ENCODE assay signal across 12 cellular contexts in the genomic region with DNA sequence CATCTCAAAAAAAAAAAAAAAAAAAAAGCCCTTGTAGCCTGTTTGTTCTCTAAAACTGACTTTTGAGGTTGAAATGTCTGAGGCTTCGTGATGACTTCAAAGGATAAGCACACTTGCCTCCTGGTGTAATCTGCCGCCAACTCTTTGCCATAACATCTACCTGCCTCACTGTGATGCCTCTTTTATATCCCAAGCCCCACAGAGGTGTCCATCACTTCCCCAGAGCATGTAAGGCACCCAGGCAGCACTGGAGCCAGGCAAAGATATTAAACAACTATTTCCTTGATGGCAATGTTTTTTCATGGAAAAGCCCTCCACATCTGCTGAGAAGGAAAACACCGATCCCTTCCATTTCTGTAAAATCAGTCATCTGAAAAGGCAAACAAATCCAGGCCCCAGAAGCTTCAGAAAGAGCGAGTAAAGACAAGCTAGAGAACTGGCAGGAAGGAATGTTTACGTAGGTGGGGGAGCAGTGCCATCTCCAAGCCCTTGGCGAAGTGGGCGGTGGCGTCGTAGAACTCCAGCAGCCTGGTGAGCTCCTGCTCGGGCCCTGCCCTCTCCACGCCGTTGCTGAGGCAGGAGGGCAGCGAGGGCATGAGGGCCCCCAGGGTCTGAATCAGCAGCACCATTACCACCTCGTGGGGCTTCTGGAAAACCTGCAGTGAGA. TPM values are rescaled to one million over a fixed set of nuclear protein-coding genes. Genes with fewer than 3 reads are reported as not detected.
A peak's percentile ranks its signal among the peaks of the same experiment; 100 is the strongest.
DNase-seq lines count a peak whose midpoint lies in the region; FAIRE-seq and TF ChIP-seq lines count a peak whose summit lies in the region.
"Had no signal": no experiment of that assay in that cellular context is flagged by ENCODE, and none has a peak within 500 bp of the region (broad histone marks: within the 10 kb centered on the region; RNA-seq: fewer than 3 reads in every experiment).

No MANE protein-coding gene starts in this region.

- FAIRE-seq in endothelial cell of umbilical vein (lab: Jason Lieb, UNC) (no peak), frontal cortex (lab: Jason Lieb, UNC) (no peak)
- FAIRE-seq: G401.6 had no signal

- no peak overlapping the region for H2AFZ ChIP-seq in endothelial cell of umbilical vein (ENCODE audit: low read depth, low read length)

- CTCF ChIA-PET in endothelial cell of umbilical vein (lab: Charles Lee) = interaction anchor here (0.5 to 4.8 kb wide), 11 partner anchors 9 to 524 kb away, joined by 3 to 73 read pairs (median 4); no protein-coding TSS in a partner anchor

- H3K27ac ChIP-seq in endothelial cell of umbilical vein (ENCODE audit: insufficient read depth, low read depth, low read length) (peak overlapping the region; percentile 96), prostate gland (peak overlapping the region; percentile 94)

- no peaks in the 10 kb centered on the region for H3K27me3 ChIP-seq in endothelial cell of umbilical vein (ENCODE audit: control insufficient read depth in 2 of 2, insufficient read depth in 2 of 2, low read length in 2 of 2)
- no peaks in the 10 kb centered on the region for H3K27me3 ChIP-seq in prostate gland (replicated peaks; ENCODE audit: insufficient read depth)
- no peaks in the 10 kb centered on the region for H3K27me3 ChIP-seq in HAP-1 (ENCODE audit: low read depth)

- TF ChIP-seq CTCF in endothelial cell of umbilical vein (IDR thresholded peaks at IDR 0.05; ENCODE audit: extremely low read depth in 1 of 2, insufficient read depth in 1 of 2, low read depth in 1 of 2, low read length in 2 of 2) = no peak
- no peak for TF ChIP-seq CTCF in prostate gland (IDR thresholded peaks at IDR 0.05)

- H3K4me1 ChIP-seq in endothelial cell of umbilical vein (ENCODE audit: control insufficient read depth, extremely low read depth, insufficient read depth, low read length) = peaks cover 24% of the 10 kb centered on the region
- H3K4me1 ChIP-seq in prostate gland (replicated peaks) = peaks cover 12% of the 10 kb centered on the region
- H3K4me1 ChIP-seq in HAP-1 = peaks cover 14% of the 10 kb centered on the region

- peaks cover 2% of the 10 kb centered on the region for H3K4me1 Mint-ChIP-seq in activated naive CD8-positive, alpha-beta T cell treated with anti-CD3 and anti-CD28 coated beads for 36 hours
- H3K4me1 Mint-ChIP-seq: activated B cell treated with CpG ODN at 0.5 μM for 24 hours had no signal

- H3K4me3 Mint-ChIP-seq in activated naive CD8-positive, alpha-beta T cell treated with anti-CD3 and anti-CD28 coated beads for 36 hours = no peak overlapping the region
- H3K4me3 Mint-ChIP-seq: activated B cell treated with CpG ODN at 0.5 μM for 24 hours; stimulated activated naive CD8-positive, alpha-beta T cell treated with anti-CD3 and anti-CD28 coated beads, Interleukin-15, Interleukin-2, amounts not matched to agents 100 ng/mL and 50 ng/mL, for 24 hours had no signal

- POLR2A ChIA-PET in endothelial cell of umbilical vein (lab: Charles Lee) = interaction anchor here (0.7 to 0.9 kb wide), 2 partner anchors 11 to 332 kb away, joined by 3 to 6 read pairs; no protein-coding TSS in a partner anchor

- dilution Hi-C loops in endothelial cell of umbilical vein (cut with MboI; ENCODE audit: extremely low pct_ligation_motif_present, low sequenced_read_pairs) = no loop called here

- no peak overlapping the region for H3K4me2 ChIP-seq in endothelial cell of umbilical vein (ENCODE audit: insufficient read depth, low read length)

- in situ Hi-C loops in HAP-1 (cut with MboI; ENCODE audit: low sequenced_read_pairs) = no loop called here

- no peaks in the 10 kb centered on the region for H3K36me3 ChIP-seq in endothelial cell of umbilical vein (ENCODE audit: control insufficient read depth in 2 of 2, extremely low read depth in 1 of 2, insufficient read depth in 2 of 2, low read length in 2 of 2)
- H3K36me3 ChIP-seq in prostate gland = no peaks in the 10 kb centered on the region
- H3K36me3 ChIP-seq in HAP-1 (replicated peaks) = no peaks in the 10 kb centered on the region

- intact Hi-C loops in endothelial cell of umbilical vein (cut with micrococcal nuclease) (no loop called here), prostate gland (cut with DNase I) (no loop called here)

- H3K27me3 Mint-ChIP-seq in activated naive CD8-positive, alpha-beta T cell treated with anti-CD3 and anti-CD28 coated beads for 36 hours = no peaks in the 10 kb centered on the region
- H3K27me3 Mint-ChIP-seq: activated B cell treated with CpG ODN at 0.5 μM for 24 hours; stimulated activated naive CD8-positive, alpha-beta T cell treated with anti-CD3 and anti-CD28 coated beads, Interleukin-15, Interleukin-2, amounts not matched to agents 100 ng/mL and 50 ng/mL, for 24 hours had no signal

- no TSS peak for BruUV-seq in endothelial cell of umbilical vein (replicated peaks; lab: Mats Ljungman, UMichigan)

- no peaks in the 10 kb centered on the region for H3K9me1 ChIP-seq in endothelial cell of umbilical vein (replicated peaks; ENCODE audit: control insufficient read depth, extremely low read depth, insufficient read depth, low read length)

- H3K9me3 ChIP-seq in endothelial cell of umbilical vein (replicated peaks; ENCODE audit: control insufficient read depth, insufficient read depth, low read length) (no peaks in the 10 kb centered on the region), prostate gland (no peaks in the 10 kb centered on the region), HAP-1 (no peaks in the 10 kb centered on the region)

- H3K9me3 Mint-ChIP-seq in activated naive CD8-positive, alpha-beta T cell treated with anti-CD3 and anti-CD28 coated beads for 36 hours = no peaks in the 10 kb centered on the region
- H3K9me3 Mint-ChIP-seq: activated B cell treated with CpG ODN at 0.5 μM for 24 hours; stimulated activated naive CD8-positive, alpha-beta T cell treated with anti-CD3 and anti-CD28 coated beads, Interleukin-15, Interleukin-2, amounts not matched to agents 100 ng/mL and 50 ng/mL, for 24 hours had no signal

- DNase-seq in DMS79 treated with DMSO at 0.1 percent for 48 hours (lab: John Stamatoyannopoulos, UW) (peak; percentile 86), NCI-H345 (lab: John Stamatoyannopoulos, UW) (peak; percentile 40), endothelial cell of umbilical vein (ENCODE audit: low read depth, low spot score) (peak; percentile 31), prostate gland (ENCODE audit: low spot score) (peak; percentile 95), HAP-1 (ENCODE audit: low spot score in 2 of 2) (no peak), frontal cortex (ENCODE audit: low spot score in 2 of 2) (no peak), DMS114 treated with DMSO at 0.1 percent for 48 hours (lab: John Stamatoyannopoulos, UW; ENCODE audit: unreplicated experiment) (no peak)
- no peak for DNase-seq in activated naive CD8-positive, alpha-beta T cell treated with anti-CD3 and anti-CD28 coated beads for 36 hours
- DNase-seq: activated B cell treated with CpG ODN at 0.5 μM for 24 hours, NCI-H2107 had no signal

- peaks cover 17% of the 10 kb centered on the region for H3K36me3 Mint-ChIP-seq in activated naive CD8-positive, alpha-beta T cell treated with anti-CD3 and anti-CD28 coated beads for 36 hours

- no peaks in the 10 kb centered on the region for H4K20me1 ChIP-seq in endothelial cell of umbilical vein (replicated peaks; ENCODE audit: control insufficient read depth, extremely low read depth, insufficient read depth, low read length)

- H3K9ac ChIP-seq in endothelial cell of umbilical vein (replicated peaks; ENCODE audit: extremely low read depth, insufficient read depth, low read length) = peak overlapping the region; percentile 26

- WGBS in prostate gland = 28% methylated on average over 14 of the region's 14 CpGs

- TF ChIP-seq POLR2A in endothelial cell of umbilical vein (IDR thresholded peaks at IDR 0.05; ENCODE audit: low read depth, low read length) (no peak), prostate gland (IDR thresholded peaks at IDR 0.05) (no peak)

- no peaks in the 10 kb centered on the region for H3K79me2 ChIP-seq in endothelial cell of umbilical vein (ENCODE audit: control insufficient read depth, insufficient read depth, low read length)

- no peak overlapping the region for H3K4me3 ChIP-seq in endothelial cell of umbilical vein (replicated peaks in 1 of 3; ENCODE audit: insufficient read depth in 1 of 3, low read depth in 1 of 3, low read length in 3 of 3)
- H3K4me3 ChIP-seq in prostate gland = no peak overlapping the region
- H3K4me3 ChIP-seq in HAP-1 = no peak overlapping the region

- no peak overlapping the region for H3K27ac Mint-ChIP-seq in activated naive CD8-positive, alpha-beta T cell treated with anti-CD3 and anti-CD28 coated beads for 36 hours
- H3K27ac Mint-ChIP-seq: activated B cell treated with CpG ODN at 0.5 μM for 24 hours; stimulated activated naive CD8-positive, alpha-beta T cell treated with anti-CD3 and anti-CD28 coated beads, Interleukin-15, Interleukin-2, amounts not matched to agents 100 ng/mL and 50 ng/mL, for 24 hours had no signal

TF ChIP-seq in endothelial cell of umbilical vein, 7 proteins besides CTCF, POLR2A, EP300 and RAD21:
- TF ChIP-seq EZH2 (IDR thresholded peaks at IDR 0.05; ENCODE audit: borderline replicate concordance, low read depth, low read length, severe bottlenecking) (no peak), POLR2AphosphoS5 (IDR thresholded peaks at IDR 0.05; ENCODE audit: insufficient read depth, low read depth, low read length) (no peak), JUN (IDR thresholded peaks at IDR 0.05; ENCODE audit: borderline replicate concordance, insufficient read depth, insufficient read length, low read depth) (no peak), MYC (IDR thresholded peaks at IDR 0.05; ENCODE audit: low read depth, low read length) (no peak), FOS (IDR thresholded peaks at IDR 0.05; ENCODE audit: borderline replicate concordance, insufficient read depth, low read length) (no peak), GATA2 (IDR thresholded peaks at IDR 0.05; ENCODE audit: insufficient read depth, insufficient read length, low read depth, low read length) (no peak)
- TF ChIP-seq, protein P1, sequence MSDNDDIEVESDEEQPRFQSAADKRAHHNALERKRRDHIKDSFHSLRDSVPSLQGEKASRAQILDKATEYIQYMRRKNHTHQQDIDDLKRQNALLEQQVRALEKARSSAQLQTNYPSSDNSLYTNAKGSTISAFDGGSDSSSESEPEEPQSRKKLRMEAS (IDR thresholded peaks at IDR 0.05; ENCODE audit: insufficient read depth, insufficient read length) = no peak

RNA-seq across cellular contexts. Expression of a gene that starts 28.6 kb away (rescaled TPM):
- total RNA-seq in endothelial cell of umbilical vein (20.7 and 24.1 TPM in 2 replicates), prostate gland (10 to 100 TPM; 34.0 to 35.3 TPM), frontal cortex (16.7 TPM)
- 42.0 and 52.4 TPM in 2 replicates for polyA plus RNA-seq in endothelial cell of umbilical vein
- 23.1 and 25.9 TPM in 2 replicates for polyA plus RNA-seq in endothelial cell of umbilical vein (2011; cell fraction: cytosol; rRNA removed)
- 53.7 and 64.6 TPM in 2 replicates for polyA plus RNA-seq in endothelial cell of umbilical vein (2011; cell fraction: nucleus; rRNA removed)
- 13.9 and 16.9 TPM in 2 replicates for polyA plus RNA-seq in endothelial cell of umbilical vein (2012)
- polyA minus RNA-seq in endothelial cell of umbilical vein = 37.1 and 37.8 TPM in 2 replicates
- polyA minus RNA-seq in endothelial cell of umbilical vein (2011; cell fraction: cytosol; rRNA and poly(A)+ RNA removed) = 12.0 TPM
- 33.8 and 40.0 TPM in 2 replicates for polyA minus RNA-seq in endothelial cell of umbilical vein (2011; cell fraction: nucleus; rRNA and poly(A)+ RNA removed)
- 10 to 100 TPM; 14.0 to 14.1 TPM for total RNA-seq in activated naive CD8-positive, alpha-beta T cell treated with anti-CD3 and anti-CD28 coated beads for 36 hours

Comparison
In these comparisons a context has a peak if more than half of its experiments do, and no peak if none do; other contexts are left out.
1. DNase-seq: peak in DMS79 treated with DMSO at 0.1 percent for 48 hours (single experiment), NCI-H345 (single experiment), endothelial cell of umbilical vein (single experiment) and prostate gland (single experiment); none in HAP-1 (0 of 2), activated naive CD8-positive, alpha-beta T cell treated with anti-CD3 and anti-CD28 coated beads for 36 hours (single experiment), frontal cortex (0 of 2) and DMS114 treated with DMSO at 0.1 percent for 48 hours (single experiment).